25 cellular contexts compared by ENCODE assay signal in genomic region chr17:68169840-68170239, GRCh38.
DNase-seq lines count a peak whose midpoint lies in the region; ATAC-seq and TF ChIP-seq lines count a peak whose summit lies in the region.
"Had no signal": no experiment of that assay in that cellular context is flagged by ENCODE, and none has a peak within 500 bp of the region (broad histone marks: within the 10 kb centered on the region; RNA-seq: fewer than 3 reads in every experiment).

No MANE protein-coding gene starts in this region.

- no peak overlapping the region for H3K27ac ChIP-seq in psoas muscle
- H3K27ac ChIP-seq in PC-9: no peak overlapping the region
- H3K27ac ChIP-seq: C4-2B, gastroesophageal sphincter, hepatocyte had no signal

- H2AFZ ChIP-seq in PC-9: no peak overlapping the region
- H2AFZ ChIP-seq: hepatocyte had no signal

- no peak for TF ChIP-seq CTCF in BE2C (IDR thresholded peaks at IDR 0.05; ENCODE audit: low read depth, low read length)
- no peak for TF ChIP-seq CTCF in psoas muscle (IDR thresholded peaks at IDR 0.05)
- no peak for TF ChIP-seq CTCF in PC-9 (conservative IDR thresholded peaks at IDR 0.05)

- WGBS in psoas muscle, 3 donors: 87 to 90% (median 88%) methylated on average over 10 of the region's 10 CpGs

- H3K4me2 ChIP-seq in PC-9: no peak overlapping the region
- H3K4me2 ChIP-seq: hepatocyte, smooth muscle cell had no signal

- H3K9me2 ChIP-seq in PC-9 (ENCODE audit: insufficient read depth): no peaks in the 10 kb centered on the region

- H3K4me3 ChIP-seq in BE2C (ENCODE audit: low read depth, low read length): peak overlapping the region; percentile 53
- H3K4me3 ChIP-seq in H7 (ENCODE audit: insufficient read depth, low read depth, low read length): peak overlapping the region; percentile 32; the same call in 1 of the 2 replicates
- peak overlapping the region; percentile 18 for H3K4me3 ChIP-seq in psoas muscle
- H3K4me3 ChIP-seq in PC-9: no peak overlapping the region
- H3K4me3 ChIP-seq: GM12878, HAP-1, hepatocyte, smooth muscle cell had no signal

- H4K20me1 ChIP-seq in PC-9 (ENCODE audit: insufficient read depth): no peaks in the 10 kb centered on the region

- no TSS peak for BruUV-seq in PC-9 (replicated peaks; lab: Mats Ljungman, UMichigan)

- H3F3A ChIP-seq in PC-9 (ENCODE audit: insufficient read depth, low read depth): no peaks in the 10 kb centered on the region

- H3K9me3 ChIP-seq in BE2C (no peaks in the 10 kb centered on the region), psoas muscle (no peaks in the 10 kb centered on the region), PC-9 (ENCODE audit: insufficient read depth, low read depth) (no peaks in the 10 kb centered on the region)
- H3K9me3 ChIP-seq: gastroesophageal sphincter, HAP-1 had no signal

- no peak for ATAC-seq in psoas muscle
- ATAC-seq: activated naive CD4-positive, alpha-beta T cell treated with anti-CD3 and anti-CD28 coated beads, Interleukin-2, amount 50 U/mL, for 72 hours; gastroesophageal sphincter; GM12878; left cardiac atrium; right cardiac atrium; stimulated activated naive CD8-positive, alpha-beta T cell treated with anti-CD3 and anti-CD28 coated beads, Interleukin-15, Interleukin-2, amounts not matched to agents 100 U/mL and 50 U/mL, for 24 hours had no signal

- CTCF ChIA-PET in HEK293T (lab: Yijun Ruan, JAX) (no interaction called here), PC-9 (lab: Charles Lee) (no interaction called here)

- DNase-seq in BE2C: no peak
- DNase-seq in H7: no peak
- peak; percentile 50 for DNase-seq in islet precursor cell
- no peak for DNase-seq in psoas muscle
- DNase-seq in HEK293T (ENCODE audit: extremely low spot score): no peak
- no peak for DNase-seq in medulla oblongata (ENCODE audit: extremely low spot score)
- no peak for DNase-seq in PC-9
- DNase-seq: activated CD8-positive, alpha-beta memory T cell treated with anti-CD3 and anti-CD28 coated beads for 24 hours; activated T-cell treated with anti-CD3 and anti-CD28 coated beads for 4 hours; IMR-90; left cardiac atrium; mesendoderm; NCI-H1436 treated with DMSO at 0.1 percent for 48 hours; NCI-H2081 treated with DMSO at 0.1 percent for 48 hours; posterior cingulate gyrus; stimulated activated naive CD8-positive, alpha-beta T cell treated with anti-CD3 and anti-CD28 coated beads, Interleukin-15, Interleukin-2, amounts not matched to agents 100 U/mL and 50 U/mL, for 24 hours; SW 1271 had no signal

- H3K79me2 ChIP-seq in PC-9 (ENCODE audit: low read depth): no peaks in the 10 kb centered on the region
- H3K79me2 ChIP-seq: hepatocyte had no signal

- POLR2A ChIA-PET in HEK293T (lab: Yijun Ruan, JAX) (no interaction called here), PC-9 (lab: Charles Lee; ENCODE audit: unreplicated experiment) (no interaction called here)

- H3K4me1 ChIP-seq in BE2C (no peaks in the 10 kb centered on the region), psoas muscle (no peaks in the 10 kb centered on the region), PC-9 (replicated peaks; ENCODE audit: insufficient read depth) (no peaks in the 10 kb centered on the region)
- H3K4me1 ChIP-seq: HAP-1 had no signal

- H3K27me3 ChIP-seq in BE2C: no peaks in the 10 kb centered on the region
- no peaks in the 10 kb centered on the region; the same call in 1 of the 2 replicates for H3K27me3 ChIP-seq in H7 (ENCODE audit: control insufficient read depth, insufficient read depth, low read length)
- H3K27me3 ChIP-seq in psoas muscle (ENCODE audit: insufficient read depth in 3 of 3, low read length in 2 of 3): no peaks in the 10 kb centered on the region
- H3K27me3 ChIP-seq in PC-9 (ENCODE audit: insufficient read depth, low read depth): no peaks in the 10 kb centered on the region
- H3K27me3 ChIP-seq: gastroesophageal sphincter, hepatocyte had no signal

- intact Hi-C loops in psoas muscle (cut with DNase I): loop anchor here (2.0 to 10.0 kb wide), 2 partner anchors 293 to 595 kb away; no protein-coding TSS in a partner anchor
- intact Hi-C loops in PC-9 (cut with micrococcal nuclease; ENCODE audit: unreplicated experiment): no loop called here

- H3K36me3 ChIP-seq in BE2C (no peaks in the 10 kb centered on the region), H7 (replicated peaks; ENCODE audit: control insufficient read depth, insufficient read depth, low read length) (no peaks in the 10 kb centered on the region), psoas muscle (ENCODE audit: insufficient read depth in 1 of 2, low read depth in 1 of 2) (no peaks in the 10 kb centered on the region), PC-9 (ENCODE audit: low read depth) (no peaks in the 10 kb centered on the region)
- H3K36me3 ChIP-seq: HAP-1 had no signal

TF ChIP-seq in HEK293T, 16 proteins besides CTCF, POLR2A, EP300 and RAD21:
- no peak for TF ChIP-seq PKNOX1 (IDR thresholded peaks at IDR 0.05)
- no peak for TF ChIP-seq L3MBTL2 (conservative IDR thresholded peaks at IDR 0.05)
- no peak for TF ChIP-seq CTBP1 (IDR thresholded peaks at IDR 0.05; ENCODE audit: borderline replicate concordance)
- no peak for TF ChIP-seq SP1 (IDR thresholded peaks at IDR 0.05)
- no peak for TF ChIP-seq FOXA1 (IDR thresholded peaks at IDR 0.05)
- TF ChIP-seq FOXK2 (IDR thresholded peaks at IDR 0.05): no peak
- no peak for TF ChIP-seq ELF4 (IDR thresholded peaks at IDR 0.05)
- TF ChIP-seq ZNF384 (IDR thresholded peaks at IDR 0.05): no peak
- TF ChIP-seq NFRKB (IDR thresholded peaks at IDR 0.05): no peak
- TF ChIP-seq ARNT (IDR thresholded peaks at IDR 0.05): no peak
- no peak for TF ChIP-seq HDGF (IDR thresholded peaks at IDR 0.05; ENCODE audit: borderline replicate concordance)
- TF ChIP-seq FOXM1 (IDR thresholded peaks at IDR 0.05; ENCODE audit: borderline replicate concordance): no peak
- TF ChIP-seq SUZ12 (IDR thresholded peaks at IDR 0.05): no peak
- TF ChIP-seq LEF1 (IDR thresholded peaks at IDR 0.05; ENCODE audit: borderline replicate concordance): no peak
- no peak for TF ChIP-seq BHLHE40 (IDR thresholded peaks at IDR 0.05; ENCODE audit: borderline replicate concordance)
- TF ChIP-seq TARDBP (IDR thresholded peaks at IDR 0.05): no peak
TF ChIP-seq in HEK293T: peak in this region for 0.
